In genomic region chr12:83143937-83144336, GRCh38 we compare ENCODE assay signal across 24 cellular contexts.
"Had no signal": no experiment of that assay in that cellular context is flagged by ENCODE, and none has a peak within 500 bp of the region (broad histone marks: within the 10 kb centered on the region; RNA-seq: fewer than 3 reads in every experiment).

No MANE protein-coding gene starts in this region.

- ATAC-seq: activated CD4-positive, alpha-beta T cell treated with anti-CD3 and anti-CD28 coated beads for 36 hours; activated CD8-positive, alpha-beta memory T cell treated with anti-CD3 and anti-CD28 coated beads, Interleukin-2, amount 10 ng/mL, durations not matched to agents 7 days and 5 days; activated CD8-positive, alpha-beta T cell treated with anti-CD3 and anti-CD28 coated beads, Interleukin-2, amount 10 ng/mL, durations not matched to agents 7 days and 5 days; activated naive CD8-positive, alpha-beta T cell treated with anti-CD3 and anti-CD28 coated beads, Interleukin-2, amount 50 U/mL, for 24 hours; heart right ventricle; left cardiac atrium; left ventricle myocardium superior; sciatic nerve; stimulated activated naive CD8-positive, alpha-beta T cell treated with anti-CD3 and anti-CD28 coated beads, Interleukin-15, Interleukin-2, amounts not matched to agents 100 U/mL and 50 U/mL, for 24 hours had no signal

- H3K27ac Mint-ChIP-seq: activated CD4-positive, alpha-beta T cell treated with anti-CD3 and anti-CD28 coated beads for 36 hours; activated CD8-positive, alpha-beta memory T cell treated with anti-CD3 and anti-CD28 coated beads, Interleukin-2, amount 10 ng/mL, durations not matched to agents 7 days and 5 days; activated CD8-positive, alpha-beta T cell treated with anti-CD3 and anti-CD28 coated beads, Interleukin-2, amount 10 ng/mL, durations not matched to agents 7 days and 5 days; activated naive CD4-positive, alpha-beta T cell treated with anti-CD3 and anti-CD28 coated beads, Interleukin-2, amount 50 U/mL, for 24 hours; activated naive CD8-positive, alpha-beta T cell treated with anti-CD3 and anti-CD28 coated beads, Interleukin-2, amount 50 U/mL, for 24 hours; activated T-helper 2 cell treated with anti-CD3 and anti-CD28 coated beads, Interferon-gamma antibody, Interleukin-2, Interleukin-4, amounts not matched to agents 10 μg/mL and 5 μg/mL and 100 μg/mL, durations not matched to agents 14 hours and 24 hours and 36 hours; dendritic cell treated with granulocyte-macrophage colony-stimulating factor and Interleukin-4, amounts not matched to agents 40 ng/mL and 50 ng/mL, for 4 days; nephron; T-helper 2 cell treated with Interferon-gamma antibody and Interleukin-4, amounts not matched to agents 5 μg/mL and 100 μg/mL, for 36 hours had no signal

- H3K4me1 Mint-ChIP-seq: activated CD8-positive, alpha-beta memory T cell treated with anti-CD3 and anti-CD28 coated beads, Interleukin-2, amount 10 ng/mL, durations not matched to agents 7 days and 5 days; activated naive CD4-positive, alpha-beta T cell treated with anti-CD3 and anti-CD28 coated beads, Interleukin-2, amount 50 U/mL, for 24 hours; activated naive CD8-positive, alpha-beta T cell treated with anti-CD3 and anti-CD28 coated beads, Interleukin-2, amount 50 U/mL, for 24 hours; central memory CD8-positive, alpha-beta T cell; nephron had no signal

- DNase-seq: activated CD4-positive, alpha-beta T cell treated with anti-CD3 and anti-CD28 coated beads for 36 hours; activated CD4-positive, CD25-positive, alpha-beta regulatory T cell; activated CD8-positive, alpha-beta memory T cell treated with anti-CD3 and anti-CD28 coated beads, Interleukin-2, amount 10 ng/mL, durations not matched to agents 7 days and 5 days; activated CD8-positive, alpha-beta T cell treated with anti-CD3 and anti-CD28 coated beads, Interleukin-2, amount 10 ng/mL, durations not matched to agents 7 days and 5 days; activated naive CD8-positive, alpha-beta T cell treated with anti-CD3 and anti-CD28 coated beads, Interleukin-2, amount 50 U/mL, for 24 hours; activated T-cell treated with anti-CD3 and anti-CD28 coated beads, Interleukin-2, amount 50 U/mL, for 48 hours; effector CD4-positive, alpha-beta T cell; esophagus squamous epithelium; foreskin melanocyte; heart right ventricle; left cardiac atrium; left ventricle myocardium superior; retina; stimulated activated CD4-positive, alpha-beta T cell treated with anti-CD3 and anti-CD28 coated beads, Interleukin-12 subunit alpha, Interleukin-12 subunit beta, amount 100 ng/mL, for 4 hours; stimulated activated CD4-positive, alpha-beta T cell treated with anti-CD3 and anti-CD28 coated beads, Interleukin-4, amount 100 ng/mL, for 1 hour; stimulated activated naive CD8-positive, alpha-beta T cell treated with anti-CD3 and anti-CD28 coated beads, Interleukin-15, Interleukin-2, amounts not matched to agents 100 U/mL and 50 U/mL, for 24 hours; trophoblast cell had no signal

- H3K27me3 Mint-ChIP-seq: activated CD4-positive, alpha-beta T cell treated with anti-CD3 and anti-CD28 coated beads for 36 hours; activated CD8-positive, alpha-beta memory T cell treated with anti-CD3 and anti-CD28 coated beads, Interleukin-2, amount 10 ng/mL, durations not matched to agents 7 days and 5 days; activated naive CD4-positive, alpha-beta T cell treated with anti-CD3 and anti-CD28 coated beads, Interleukin-2, amount 50 U/mL, for 24 hours; activated naive CD8-positive, alpha-beta T cell treated with anti-CD3 and anti-CD28 coated beads, Interleukin-2, amount 50 U/mL, for 24 hours; central memory CD8-positive, alpha-beta T cell; dendritic cell treated with granulocyte-macrophage colony-stimulating factor and Interleukin-4, amounts not matched to agents 40 ng/mL and 50 ng/mL, for 4 days had no signal

- H3K9me3 Mint-ChIP-seq: activated naive CD8-positive, alpha-beta T cell treated with anti-CD3 and anti-CD28 coated beads, Interleukin-2, amount 50 U/mL, for 24 hours had no signal

- H3K4me3 Mint-ChIP-seq: activated CD4-positive, alpha-beta T cell treated with anti-CD3 and anti-CD28 coated beads for 36 hours; activated CD8-positive, alpha-beta memory T cell treated with anti-CD3 and anti-CD28 coated beads, Interleukin-2, amount 10 ng/mL, durations not matched to agents 7 days and 5 days; activated CD8-positive, alpha-beta T cell treated with anti-CD3 and anti-CD28 coated beads, Interleukin-2, amount 10 ng/mL, durations not matched to agents 7 days and 5 days; activated naive CD4-positive, alpha-beta T cell treated with anti-CD3 and anti-CD28 coated beads, Interleukin-2, amount 50 U/mL, for 24 hours; activated naive CD8-positive, alpha-beta T cell treated with anti-CD3 and anti-CD28 coated beads, Interleukin-2, amount 50 U/mL, for 24 hours; central memory CD8-positive, alpha-beta T cell; dendritic cell treated with granulocyte-macrophage colony-stimulating factor and Interleukin-4, amounts not matched to agents 40 ng/mL and 50 ng/mL, for 4 days; nephron; T-helper 2 cell treated with Interferon-gamma antibody and Interleukin-4, amounts not matched to agents 5 μg/mL and 100 μg/mL, for 36 hours had no signal
